In genomic region chr9:79403495-79403894, GRCh38 we compare ENCODE assay signal across 13 cellular contexts.
"Had no signal": no experiment of that assay in that cellular context is flagged by ENCODE, and none has a peak within 500 bp of the region (broad histone marks: within the 10 kb centered on the region; RNA-seq: fewer than 3 reads in every experiment).

No MANE protein-coding gene starts in this region.

- ATAC-seq: activated T-helper 17 cell treated with anti-CD3 and anti-CD28 coated beads, Interleukin-2, amount 50 U/mL, for 72 hours had no signal

- H3K9me3 Mint-ChIP-seq: activated T-helper 17 cell treated with anti-CD3 and anti-CD28 coated beads, Interleukin-2, amount 50 U/mL, for 72 hours; naive thymus-derived CD8-positive, alpha-beta T cell; stimulated activated naive CD8-positive, alpha-beta T cell treated with anti-CD3 and anti-CD28 coated beads, Interleukin-15, Interleukin-2, amounts not matched to agents 100 ng/mL and 50 ng/mL, for 24 hours had no signal

- H3K36me3 Mint-ChIP-seq: naive thymus-derived CD8-positive, alpha-beta T cell had no signal

- H3K4me3 ChIP-seq: adrenal gland, coronary artery, upper lobe of left lung had no signal

- H3K27ac Mint-ChIP-seq: activated T-helper 17 cell treated with anti-CD3 and anti-CD28 coated beads, Interleukin-2, amount 50 U/mL, for 72 hours; naive thymus-derived CD8-positive, alpha-beta T cell; stimulated activated naive CD8-positive, alpha-beta T cell treated with anti-CD3 and anti-CD28 coated beads, Interleukin-15, Interleukin-2, amounts not matched to agents 100 ng/mL and 50 ng/mL, for 24 hours had no signal

- H3K4me1 Mint-ChIP-seq: activated T-helper 17 cell treated with anti-CD3 and anti-CD28 coated beads, Interleukin-2, amount 50 U/mL, for 72 hours; naive thymus-derived CD8-positive, alpha-beta T cell had no signal

- H3K4me3 Mint-ChIP-seq: activated T-helper 17 cell treated with anti-CD3 and anti-CD28 coated beads, Interleukin-2, amount 50 U/mL, for 72 hours; naive thymus-derived CD8-positive, alpha-beta T cell; stimulated activated naive CD8-positive, alpha-beta T cell treated with anti-CD3 and anti-CD28 coated beads, Interleukin-15, Interleukin-2, amounts not matched to agents 100 ng/mL and 50 ng/mL, for 24 hours had no signal

- H3K27me3 Mint-ChIP-seq: activated T-helper 17 cell treated with anti-CD3 and anti-CD28 coated beads, Interleukin-2, amount 50 U/mL, for 72 hours; naive thymus-derived CD8-positive, alpha-beta T cell; stimulated activated naive CD8-positive, alpha-beta T cell treated with anti-CD3 and anti-CD28 coated beads, Interleukin-15, Interleukin-2, amounts not matched to agents 100 ng/mL and 50 ng/mL, for 24 hours had no signal

- DNase-seq: activated naive CD4-positive, alpha-beta T cell treated with anti-CD3 and anti-CD28 coated beads, Interleukin-2, amount 50 U/mL, for 16 hours; activated T-cell treated with anti-CD3 and anti-CD28 coated beads for 4 hours; adrenal gland; caudate nucleus; foreskin melanocyte; head of caudate nucleus; mesenchymal stem cell; stimulated activated CD8-positive, alpha-beta memory T cell treated with anti-CD3 and anti-CD28 coated beads, Interleukin-4, amount 100 ng/mL, for 48 hours; upper lobe of left lung had no signal
